13 cellular contexts compared by ENCODE assay signal in genomic region chr18:22470511-22471181, GRCh38. TPM values are rescaled to one million over a fixed set of nuclear protein-coding genes. Genes with fewer than 3 reads are reported as not detected.
DNase-seq lines count a peak whose midpoint lies in the region; ATAC-seq and TF ChIP-seq lines count a peak whose summit lies in the region.
"Had no signal": no experiment of that assay in that cellular context is flagged by ENCODE, and none has a peak within 500 bp of the region (broad histone marks: within the 10 kb centered on the region; RNA-seq: fewer than 3 reads in every experiment).

No MANE protein-coding gene starts in this region.

- H3K36me3 Mint-ChIP-seq in nephron (ENCODE audit: low read depth): peaks cover 3% of the 10 kb centered on the region
- no peaks in the 10 kb centered on the region for H3K36me3 Mint-ChIP-seq in endothelial cell (ENCODE audit: low read depth, unreplicated experiment)

- no peak for DNase-seq in Right ventricle myocardium inferior (ENCODE audit: missing footprints)
- no peak for DNase-seq in cardiac septum (ENCODE audit: low spot score)
- peak; percentile 86 for DNase-seq in fibroblast of pulmonary artery (ENCODE audit: low read depth)
- no peak for DNase-seq in endothelial cell (ENCODE audit: low spot score)
- DNase-seq in activated CD4-positive, alpha-beta T cell treated with anti-CD3 and anti-CD28 coated beads for 1 hour: no peak
- DNase-seq in kidney glomerular epithelial cell (lab: John Stamatoyannopoulos, UW): no peak
- DNase-seq: ACHN; activated effector memory CD4-positive, alpha-beta T cell treated with Interleukin-2 at 50 U/mL for 16 hours; Peyer's patch had no signal

- peak overlapping the region; percentile 85 to 95 (median 91) for H3K27ac Mint-ChIP-seq in nephron
- H3K27ac Mint-ChIP-seq in endothelial cell (ENCODE audit: unreplicated experiment): no peak overlapping the region

- TF ChIP-seq CTCF in fibroblast of pulmonary artery (IDR thresholded peaks at IDR 0.05; ENCODE audit: low read length, missing control alignments) (no peak), nephron (IDR thresholded peaks at IDR 0.05; ENCODE audit: unreplicated experiment in 3 of 3) (no peak), endothelial cell (IDR thresholded peaks at IDR 0.05; ENCODE audit: unreplicated experiment) (no peak)

- H3K4me1 Mint-ChIP-seq in nephron: peaks cover 65% of the 10 kb centered on the region
- H3K4me1 Mint-ChIP-seq in endothelial cell (ENCODE audit: unreplicated experiment): peaks cover 24% of the 10 kb centered on the region

- intact Hi-C loops in Right ventricle myocardium inferior (cut with DNase I) (loop anchor here (1.0 to 5.0 kb wide), 2 partner anchors 90 to 123 kb away; no protein-coding TSS in a partner anchor), cardiac septum (cut with DNase I) (loop anchor here (1.0 to 5.0 kb wide), 3 partner anchors 89 to 203 kb away; no protein-coding TSS in a partner anchor)

- H3K27me3 Mint-ChIP-seq in nephron (ENCODE audit: low read depth) (peaks cover 4% of the 10 kb centered on the region), endothelial cell (ENCODE audit: unreplicated experiment) (peaks cover 1% of the 10 kb centered on the region)

- H3K4me3 Mint-ChIP-seq in nephron: peak overlapping the region in 2 of 3 experiments; percentile 33 to 49
- no peak overlapping the region for H3K4me3 Mint-ChIP-seq in endothelial cell (ENCODE audit: unreplicated experiment)

- no peak overlapping the region for H3K4me3 ChIP-seq in fibroblast of pulmonary artery (replicated peaks; ENCODE audit: low read depth, low read length)
- H3K4me3 ChIP-seq: Peyer's patch had no signal

- peaks cover 2% of the 10 kb centered on the region for H3K9me3 Mint-ChIP-seq in nephron
- no peaks in the 10 kb centered on the region for H3K9me3 Mint-ChIP-seq in endothelial cell (ENCODE audit: unreplicated experiment)

- ATAC-seq in Right ventricle myocardium inferior (peak; percentile 32), GM19452 (IDR thresholded peaks at IDR 0.05; ENCODE audit: unreplicated experiment) (no peak)

RNA-seq across cellular contexts. Expression of gene CTAGE1, which starts 52.9 kb away (rescaled TPM):
- total RNA-seq in Right ventricle myocardium inferior: not detected
- 0.13 TPM for total RNA-seq in cardiac septum
- not detected for total RNA-seq in endothelial cell (ENCODE audit: unreplicated experiment)
- total RNA-seq: dermis microvascular lymphatic vessel endothelial cell, Peyer's patch, temporal lobe had no signal
